In genomic region chr17:77287432-77288068, GRCh38 we compare ENCODE assay signal across 9 cellular contexts.
DNase-seq lines count a peak whose midpoint lies in the region; ATAC-seq and TF ChIP-seq lines count a peak whose summit lies in the region.
"Had no signal": no experiment of that assay in that cellular context is flagged by ENCODE, and none has a peak within 500 bp of the region (broad histone marks: within the 10 kb centered on the region; RNA-seq: fewer than 3 reads in every experiment).

No MANE protein-coding gene starts in this region.

- H2AFZ ChIP-seq in HCT116 (ENCODE audit: low read depth, low read length, poor library complexity, severe bottlenecking) (no peak overlapping the region), smooth muscle cell (ENCODE audit: low read depth) (no peak overlapping the region)

- H3K9me3 ChIP-seq in HCT116 (ENCODE audit: control insufficient read depth in 1 of 2, insufficient read depth in 1 of 2, low read depth in 1 of 2, low read length in 2 of 2) (no peaks in the 10 kb centered on the region), right atrium auricular region (no peaks in the 10 kb centered on the region), smooth muscle cell (replicated peaks; ENCODE audit: low read depth) (no peaks in the 10 kb centered on the region), uterus (no peaks in the 10 kb centered on the region)

- TF ChIP-seq CTCF in HCT116 (IDR thresholded peaks at IDR 0.05 in 2 of 3, conservative IDR thresholded peaks at IDR 0.05 in 1 of 3; ENCODE audit: borderline replicate concordance in 1 of 3, insufficient read depth in 1 of 3, low read depth in 2 of 3, low read length in 2 of 3) (no peak), right atrium auricular region (IDR thresholded peaks at IDR 0.05) (no peak), smooth muscle cell (IDR thresholded peaks at IDR 0.05; ENCODE audit: borderline replicate concordance, insufficient read depth, poor library complexity, severe bottlenecking) (no peak), uterus (IDR thresholded peaks at IDR 0.05) (no peak)

- DNase-seq in HCT116 (ENCODE audit: low read depth, low spot score) (peak; percentile 92), SW480 (ENCODE audit: low spot score) (peak; percentile 88), right atrium auricular region (ENCODE audit: low spot score) (peak; percentile 72), smooth muscle cell (lab: John Stamatoyannopoulos, UW; ENCODE audit: unreplicated experiment) (peak; percentile 47), Kasumi-1 (lab: John Stamatoyannopoulos, UW) (no peak), uterus (no peak), globus pallidus (ENCODE audit: low spot score) (no peak)

- H3F3A ChIP-seq in smooth muscle cell (ENCODE audit: low read depth): peaks cover 26% of the 10 kb centered on the region

- H3K36me3 ChIP-seq in HCT116 (ENCODE audit: control insufficient read depth in 1 of 2, insufficient read depth in 2 of 2, low read length in 2 of 2) (peaks cover 0 to 6% of the 10 kb centered on the region in 2 experiments; a peak in 1 of 4 replicates), right atrium auricular region (no peaks in the 10 kb centered on the region), smooth muscle cell (ENCODE audit: low read depth) (no peaks in the 10 kb centered on the region), uterus (no peaks in the 10 kb centered on the region)

- TF ChIP-seq RAD21 in HCT116 (IDR thresholded peaks at IDR 0.05; ENCODE audit: low read depth): no peak

- H3K9ac ChIP-seq in HCT116 (ENCODE audit: low read length) (peak overlapping the region; percentile 73), smooth muscle cell (ENCODE audit: low read depth) (peak overlapping the region; percentile 76)

- H3K4me3 ChIP-seq in HCT116 (replicated peaks in 1 of 2; ENCODE audit: low read depth in 1 of 2, low read length in 2 of 2): peak overlapping the region; percentile 39 to 52
- no peak overlapping the region for H3K4me3 ChIP-seq in right atrium auricular region
- no peak overlapping the region for H3K4me3 ChIP-seq in smooth muscle cell
- no peak overlapping the region for H3K4me3 ChIP-seq in uterus
- H3K4me3 ChIP-seq: K562 had no signal

- ATAC-seq in HCT116 (peak; percentile 60), HG02981 (IDR thresholded peaks at IDR 0.05; ENCODE audit: unreplicated experiment) (no peak)

- TF ChIP-seq POLR2A in HCT116 (IDR thresholded peaks at IDR 0.05; ENCODE audit: borderline replicate concordance, extremely low read depth, insufficient read depth, insufficient read length) (no peak), uterus (IDR thresholded peaks at IDR 0.05) (peak in 1 of 2 donors; percentile 15)

- TSS peak; percentile 51 for BruUV-seq in HCT116 (replicated peaks; lab: Mats Ljungman, UMichigan)

- no peaks in the 10 kb centered on the region for H3K27me3 ChIP-seq in HCT116 (ENCODE audit: insufficient read depth, low read length)
- H3K27me3 ChIP-seq in right atrium auricular region: no peaks in the 10 kb centered on the region
- H3K27me3 ChIP-seq in smooth muscle cell (ENCODE audit: low read depth): no peaks in the 10 kb centered on the region
- no peaks in the 10 kb centered on the region for H3K27me3 ChIP-seq in uterus

- H4K20me1 ChIP-seq in HCT116 (ENCODE audit: insufficient read depth) (peaks cover 4% of the 10 kb centered on the region; the same call in 1 of the 2 replicates), smooth muscle cell (ENCODE audit: low read depth) (no peaks in the 10 kb centered on the region)

- CTCF ChIA-PET in HCT116 (lab: Charles Lee): interaction anchor here (0.6 to 2.1 kb wide), 5 partner anchors 31 to 214 kb away, joined by 3 to 12 read pairs (median 3); no protein-coding TSS in a partner anchor

- 36% methylated on average over 11 of the region's 11 CpGs for WGBS in smooth muscle cell (ENCODE audit: low lambda C conversion rate)

- POLR2A ChIA-PET in HCT116 (lab: Charles Lee): interaction anchor here (0.7 to 2.2 kb wide), 9 partner anchors 11 to 187 kb away, joined by 3 to 12 read pairs (median 3); no protein-coding TSS in a partner anchor

- H3K4me2 ChIP-seq in HCT116 (ENCODE audit: low read length): peak overlapping the region; percentile 84
- H3K4me2 ChIP-seq in smooth muscle cell: peak overlapping the region; percentile 80

- intact Hi-C loops in HCT116 (cut with micrococcal nuclease): loop anchor here (1.0 kb wide), 2 partner anchors 32 kb away; a partner anchor contains a TSS
- intact Hi-C loops in uterus (cut with DNase I; ENCODE audit: low total_unique reads): no loop called here

- H3K4me1 ChIP-seq in HCT116 (ENCODE audit: control insufficient read depth in 1 of 2, insufficient read depth in 2 of 2, low read length in 2 of 2): peaks cover 79 to 95% of the 10 kb centered on the region in 2 experiments
- peaks cover 0 to 41% of the 10 kb centered on the region in 2 donors for H3K4me1 ChIP-seq in right atrium auricular region
- peaks cover 33% of the 10 kb centered on the region for H3K4me1 ChIP-seq in smooth muscle cell (ENCODE audit: low read depth)
- H3K4me1 ChIP-seq in uterus: no peaks in the 10 kb centered on the region

- no peaks in the 10 kb centered on the region for H3K9me2 ChIP-seq in HCT116 (ENCODE audit: insufficient read depth)

- peaks cover 95% of the 10 kb centered on the region for H3K79me2 ChIP-seq in HCT116 (ENCODE audit: insufficient read depth, low read length)
- H3K79me2 ChIP-seq in smooth muscle cell (ENCODE audit: low read depth): peaks cover 3% of the 10 kb centered on the region

- RAD21 ChIA-PET in HCT116 (lab: Charles Lee; ENCODE audit: low non-redundant PET in 1 of 2, low total read pairs in 2 of 2, uncharacterized antibody in 2 of 2, unreplicated experiment in 2 of 2): interaction anchor here (0.7 to 2.0 kb wide), 3 partner anchors 32 to 36 kb away, joined by 3 to 7 read pairs (median 5); no protein-coding TSS in a partner anchor

- H3K27ac ChIP-seq in HCT116 (ENCODE audit: low read depth, low read length) (peak overlapping the region; percentile 98), right atrium auricular region (peak overlapping the region; percentile 75 to 84), smooth muscle cell (ENCODE audit: low read depth) (peak overlapping the region; percentile 97), uterus (no peak overlapping the region)

TF ChIP-seq in HCT116, 20 proteins besides CTCF, POLR2A, EP300 and RAD21 (continues in another document):
- no peak for TF ChIP-seq ELF1 (IDR thresholded peaks at IDR 0.05; ENCODE audit: borderline replicate concordance, low read depth)
- TF ChIP-seq POLR2AphosphoS5 (IDR thresholded peaks at IDR 0.05; ENCODE audit: low read depth, low read length): peak; percentile 72
- TF ChIP-seq, protein P1, sequence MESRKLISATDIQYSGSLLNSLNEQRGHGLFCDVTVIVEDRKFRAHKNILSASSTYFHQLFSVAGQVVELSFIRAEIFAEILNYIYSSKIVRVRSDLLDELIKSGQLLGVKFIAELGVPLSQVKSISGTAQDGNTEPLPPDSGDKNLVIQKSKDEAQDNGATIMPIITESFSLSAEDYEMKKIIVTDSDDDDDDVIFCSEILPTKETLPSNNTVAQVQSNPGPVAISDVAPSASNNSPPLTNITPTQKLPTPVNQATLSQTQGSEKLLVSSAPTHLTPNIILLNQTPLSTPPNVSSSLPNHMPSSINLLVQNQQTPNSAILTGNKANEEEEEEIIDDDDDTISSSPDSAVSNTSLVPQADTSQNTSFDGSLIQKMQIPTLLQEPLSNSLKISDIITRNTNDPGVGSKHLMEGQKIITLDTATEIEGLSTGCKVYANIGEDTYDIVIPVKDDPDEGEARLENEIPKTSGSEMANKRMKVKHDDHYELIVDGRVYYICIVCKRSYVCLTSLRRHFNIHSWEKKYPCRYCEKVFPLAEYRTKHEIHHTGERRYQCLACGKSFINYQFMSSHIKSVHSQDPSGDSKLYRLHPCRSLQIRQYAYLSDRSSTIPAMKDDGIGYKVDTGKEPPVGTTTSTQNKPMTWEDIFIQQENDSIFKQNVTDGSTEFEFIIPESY (IDR thresholded peaks at IDR 0.05; ENCODE audit: extremely low read depth, insufficient replicate concordance, low read length): peak; percentile 53
- peak; percentile 36 for TF ChIP-seq TCF7L2 (IDR thresholded peaks at IDR 0.05; ENCODE audit: borderline replicate concordance, extremely low read depth, insufficient read depth, insufficient read length)
- no peak for TF ChIP-seq ZFX (IDR thresholded peaks at IDR 0.05)
- no peak for TF ChIP-seq JUND (IDR thresholded peaks at IDR 0.05)
- TF ChIP-seq MAX (IDR thresholded peaks at IDR 0.05): no peak
- no peak for TF ChIP-seq EZH2 (IDR thresholded peaks at IDR 0.05)
- no peak for TF ChIP-seq SP1 (IDR thresholded peaks at IDR 0.05; ENCODE audit: low read depth)
- TF ChIP-seq EGR1 (IDR thresholded peaks at IDR 0.05; ENCODE audit: low read depth): no peak
- no peak for TF ChIP-seq SRF (IDR thresholded peaks at IDR 0.05; ENCODE audit: low read depth)
- TF ChIP-seq CEBPB (IDR thresholded peaks at IDR 0.05; ENCODE audit: low read depth): no peak
- TF ChIP-seq EZH2phosphoT487 (IDR thresholded peaks at IDR 0.05; ENCODE audit: borderline replicate concordance): no peak
- TF ChIP-seq YY1 (IDR thresholded peaks at IDR 0.05; ENCODE audit: extremely low read depth, insufficient replicate concordance, low read depth, low read length): peak; percentile 37
- no peak for TF ChIP-seq SIN3A (IDR thresholded peaks at IDR 0.05; ENCODE audit: low read depth)
- TF ChIP-seq ATF3 (IDR thresholded peaks at IDR 0.05): no peak
- TF ChIP-seq CBX3 (IDR thresholded peaks at IDR 0.05; ENCODE audit: low read depth): no peak

Comparison
In these comparisons a context has a peak if more than half of its experiments do, and no peak if none do; other contexts are left out.
1. DNase-seq: peak in HCT116 (single experiment), SW480 (single experiment), right atrium auricular region (single experiment) and smooth muscle cell (single experiment); none in Kasumi-1 (0 of 2), uterus (0 of 2) and globus pallidus (single experiment).
2. H3K27ac ChIP-seq: peak in HCT116 (single experiment), right atrium auricular region (2 of 2) and smooth muscle cell (single experiment); none in uterus (0 of 2).
3. H3K4me3 ChIP-seq: peak in HCT116 (2 of 2); none in right atrium auricular region (0 of 2), smooth muscle cell (single experiment) and uterus (0 of 2).